ENCODE assay signal across 26 cellular contexts in the genomic region with DNA sequence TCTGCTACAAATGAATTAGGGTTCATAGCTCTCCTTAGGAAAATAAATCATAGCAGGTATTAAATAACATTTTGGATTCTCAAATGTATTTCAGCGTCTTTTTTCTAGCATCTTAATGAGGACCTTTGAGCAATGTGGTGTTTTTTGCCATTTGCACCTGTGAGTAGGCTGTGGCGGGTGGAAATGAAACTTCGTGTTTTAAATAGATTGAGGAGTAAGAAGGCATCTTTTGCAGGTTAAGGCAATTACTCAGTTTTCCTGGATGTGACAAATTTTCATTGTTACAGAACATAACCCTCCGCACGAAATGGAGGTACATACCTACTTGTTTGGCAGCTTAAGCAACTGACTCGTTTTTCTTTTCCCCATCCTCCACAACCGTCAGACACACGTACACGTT.
"Had no signal": no experiment of that assay in that cellular context is flagged by ENCODE, and none has a peak within 500 bp of the region (broad histone marks: within the 10 kb centered on the region; RNA-seq: fewer than 3 reads in every experiment).

No MANE protein-coding gene starts in this region.

- H3K9me3 Mint-ChIP-seq: nephron progenitor cell, neural crest cell had no signal

- H3K27ac Mint-ChIP-seq: natural killer cell treated with Interleukin-12 subunit alpha and Interleukin-12 subunit beta and Interleukin-15 and Interleukin-18, amount 100 ng/mL, for 72 hours; nephron progenitor cell; stimulated activated effector memory CD8-positive, alpha-beta T cell treated with anti-CD3 and anti-CD28 coated beads, Interleukin-12 subunit alpha, Interleukin-12 subunit beta, amount 100 ng/mL, for 72 hours; stimulated activated naive B cell treated with anti-CD40 and anti-IgM and Interleukin-4, amounts not matched to agents 10 μg/mL and 1 μg/mL and 100 μg/mL, for 72 hours; stimulated activated naive CD8-positive, alpha-beta T cell treated with anti-CD3 and anti-CD28 coated beads, Interleukin-15, Interleukin-2, amounts not matched to agents 100 ng/mL and 50 ng/mL, for 24 hours had no signal

- H3K4me3 ChIP-seq: pancreas, prostate gland, right lobe of liver, sigmoid colon, stomach, thoracic aorta, thyroid gland, tibial nerve, upper lobe of left lung, vagina had no signal

- H3K4me1 ChIP-seq: pancreas, prostate gland, right lobe of liver, tibial nerve had no signal

- H3K4me1 Mint-ChIP-seq: nephron progenitor cell; stimulated activated effector memory CD8-positive, alpha-beta T cell treated with anti-CD3 and anti-CD28 coated beads, Interleukin-12 subunit alpha, Interleukin-12 subunit beta, amount 100 ng/mL, for 72 hours had no signal

- DNase-seq: nephron progenitor cell; nucleus accumbens; pancreas; right cardiac atrium; right lobe of liver; sigmoid colon; small intestine; stimulated activated CD4-positive, alpha-beta T cell treated with anti-CD3 and anti-CD28 coated beads, Interleukin-15, amount 100 ng/mL, for 24 hours; stimulated activated CD4-positive, alpha-beta T cell treated with anti-CD3 and anti-CD28 coated beads, Interleukin-2, amount 100 ng/mL, for 24 hours; stimulated activated CD4-positive, alpha-beta T cell treated with anti-CD3 and anti-CD28 coated beads, Interleukin-2, amount 100 ng/mL, for 48 hours; stimulated activated CD4-positive, alpha-beta T cell treated with anti-CD3 and anti-CD28 coated beads, Interleukin-4, amount 100 ng/mL, for 24 hours; stimulated activated naive B cell treated with anti-CD40 and anti-IgM and Interleukin-4, amounts not matched to agents 10 μg/mL and 1 μg/mL and 100 μg/mL, for 72 hours; stimulated activated naive CD4-positive, alpha-beta T cell treated with Interleukin-2 at 50 U/mL for 16 hours; stomach; thyroid gland; trophoblast cell; upper lobe of left lung had no signal

- H3K27ac ChIP-seq: neutrophil, pancreas, prostate gland, right lobe of liver, sigmoid colon, stomach, thoracic aorta, thyroid gland, tibial nerve, upper lobe of left lung, vagina had no signal

- H3K27me3 Mint-ChIP-seq: natural killer cell treated with Interleukin-12 subunit alpha and Interleukin-12 subunit beta and Interleukin-15 and Interleukin-18, amount 100 ng/mL, for 72 hours; stimulated activated naive B cell treated with anti-CD40 and anti-IgM and Interleukin-4, amounts not matched to agents 10 μg/mL and 1 μg/mL and 100 μg/mL, for 72 hours; stimulated activated naive CD8-positive, alpha-beta T cell treated with anti-CD3 and anti-CD28 coated beads, Interleukin-15, Interleukin-2, amounts not matched to agents 100 ng/mL and 50 ng/mL, for 24 hours had no signal

- H3K36me3 Mint-ChIP-seq: natural killer cell treated with Interleukin-12 subunit alpha and Interleukin-12 subunit beta and Interleukin-15 and Interleukin-18, amount 100 ng/mL, for 72 hours; stimulated activated effector memory CD8-positive, alpha-beta T cell treated with anti-CD3 and anti-CD28 coated beads, Interleukin-12 subunit alpha, Interleukin-12 subunit beta, amount 100 ng/mL, for 72 hours; stimulated activated naive B cell treated with anti-CD40 and anti-IgM and Interleukin-4, amounts not matched to agents 10 μg/mL and 1 μg/mL and 100 μg/mL, for 72 hours had no signal

- H3K4me3 Mint-ChIP-seq: natural killer cell treated with Interleukin-12 subunit alpha and Interleukin-12 subunit beta and Interleukin-15 and Interleukin-18, amount 100 ng/mL, for 72 hours; nephron progenitor cell; neural crest cell; stimulated activated effector memory CD8-positive, alpha-beta T cell treated with anti-CD3 and anti-CD28 coated beads, Interleukin-12 subunit alpha, Interleukin-12 subunit beta, amount 100 ng/mL, for 72 hours; stimulated activated naive B cell treated with anti-CD40 and anti-IgM and Interleukin-4, amounts not matched to agents 10 μg/mL and 1 μg/mL and 100 μg/mL, for 72 hours; stimulated activated naive CD8-positive, alpha-beta T cell treated with anti-CD3 and anti-CD28 coated beads, Interleukin-15, Interleukin-2, amounts not matched to agents 100 ng/mL and 50 ng/mL, for 24 hours had no signal

- H3K27me3 ChIP-seq: neutrophil, pancreas, right lobe of liver, sigmoid colon, stomach, thyroid gland, tibial nerve, upper lobe of left lung, vagina had no signal

- H3K9me3 ChIP-seq: neutrophil, pancreas, prostate gland, right lobe of liver, sigmoid colon, stomach, thoracic aorta, thyroid gland, tibial nerve, upper lobe of left lung, vagina had no signal

- H3K36me3 ChIP-seq: neutrophil, pancreas, prostate gland, right lobe of liver, sigmoid colon, stomach, thoracic aorta, thyroid gland, tibial nerve, upper lobe of left lung, vagina had no signal
